Comparison of ENCODE assay signal across 22 cellular contexts in the genomic region with DNA sequence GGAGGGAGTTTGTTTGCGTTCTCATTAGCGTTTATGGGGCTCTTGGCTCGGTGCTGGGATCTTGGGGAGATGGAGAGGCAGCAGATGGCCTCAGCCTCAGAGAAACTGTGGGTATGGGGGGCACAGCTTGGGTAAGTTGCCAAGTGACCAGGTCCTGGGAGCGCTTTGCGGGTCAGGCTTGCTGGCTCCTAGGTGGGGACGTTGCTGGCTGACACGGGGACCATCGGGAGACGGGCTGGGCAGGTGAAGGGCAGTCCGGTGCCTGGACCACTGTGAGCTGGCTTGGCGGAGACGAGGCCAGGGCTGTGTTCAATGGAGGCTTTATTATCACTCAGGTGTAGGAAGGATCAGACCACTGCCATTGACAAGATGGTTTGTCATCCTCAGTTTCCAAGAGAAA. TPM values are rescaled to one million over a fixed set of nuclear protein-coding genes. Genes with fewer than 3 reads are reported as not detected.
DNase-seq lines count a peak whose midpoint lies in the region; ATAC-seq and TF ChIP-seq lines count a peak whose summit lies in the region.
"Had no signal": no experiment of that assay in that cellular context is flagged by ENCODE, and none has a peak within 500 bp of the region (broad histone marks: within the 10 kb centered on the region; RNA-seq: fewer than 3 reads in every experiment).

No MANE protein-coding gene starts in this region.

- H3K9me3 Mint-ChIP-seq in CD4-positive, alpha-beta T cell = no peaks in the 10 kb centered on the region
- H3K9me3 Mint-ChIP-seq in activated naive CD4-positive, alpha-beta T cell treated with anti-CD3 and anti-CD28 coated beads, Interleukin-2, amount 50 U/mL, for 72 hours = peaks cover 5 to 8% of the 10 kb centered on the region in 2 donors
- no peaks in the 10 kb centered on the region for H3K9me3 Mint-ChIP-seq in natural killer cell

- POLR2A ChIA-PET in CD4-positive, alpha-beta T cell (lab: Charles Lee) = interaction anchor here (0.8 to 1.5 kb wide), 2 partner anchors 26 to 51 kb away, joined by 3 to 5 read pairs; no protein-coding TSS in a partner anchor
- POLR2A ChIA-PET in GM10248 (lab: Yijun Ruan, JAX) (no interaction called here), RWPE1 (lab: Yijun Ruan, JAX; ENCODE audit: low non-redundant PET) (no interaction called here)

- H3K27ac ChIP-seq in CD4-positive, alpha-beta T cell (ENCODE audit: low read depth, low read length) = peak overlapping the region; percentile 52
- H3K27ac ChIP-seq in RWPE1 = no peak overlapping the region
- H3K27ac ChIP-seq: left ventricle myocardium inferior, stomach, uterus had no signal

- H3K27ac Mint-ChIP-seq in CD4-positive, alpha-beta T cell = peak overlapping the region; percentile 85
- H3K27ac Mint-ChIP-seq in activated naive CD4-positive, alpha-beta T cell treated with anti-CD3 and anti-CD28 coated beads, Interleukin-2, amount 50 U/mL, for 72 hours = peak overlapping the region; percentile 69 to 87
- H3K27ac Mint-ChIP-seq in natural killer cell = peak overlapping the region; percentile 84 to 86
- H3K27ac Mint-ChIP-seq: HFFc6 had no signal

- CTCF ChIA-PET in CD4-positive, alpha-beta T cell (lab: Charles Lee) = no interaction called here
- CTCF ChIA-PET in GM10248 (lab: Yijun Ruan, JAX) = no interaction called here
- CTCF ChIA-PET in RWPE1 (lab: Yijun Ruan, JAX) = no interaction called here

- ATAC-seq in CD4-positive, alpha-beta T cell (ENCODE audit: poor library complexity) = no peak
- no peak for ATAC-seq in activated naive CD4-positive, alpha-beta T cell treated with anti-CD3 and anti-CD28 coated beads, Interleukin-2, amount 50 U/mL, for 72 hours
- no peak for ATAC-seq in natural killer cell
- ATAC-seq in HG03175 (IDR thresholded peaks at IDR 0.05; ENCODE audit: unreplicated experiment) = no peak
- ATAC-seq: activated CD4-positive, CD25-positive, alpha-beta regulatory T cell treated with anti-CD3 and anti-CD28 coated beads, Interleukin-2, amount 50 U/mL, for 24 hours; GM12878; pancreas; sciatic nerve had no signal

- TF ChIP-seq CTCF in CD4-positive, alpha-beta T cell (IDR thresholded peaks at IDR 0.05) = no peak
- TF ChIP-seq CTCF in GM10248 (IDR thresholded peaks at IDR 0.05; ENCODE audit: control extremely low read depth, extremely low read depth, low read depth, missing control alignments) (no peak), natural killer cell (IDR thresholded peaks at IDR 0.05) (no peak), RWPE1 (conservative IDR thresholded peaks at IDR 0.05; ENCODE audit: low read depth) (no peak)

- no peaks in the 10 kb centered on the region for H3K27me3 Mint-ChIP-seq in CD4-positive, alpha-beta T cell
- no peaks in the 10 kb centered on the region for H3K27me3 Mint-ChIP-seq in natural killer cell (ENCODE audit: low read depth in 2 of 2)

- H3K4me1 Mint-ChIP-seq in CD4-positive, alpha-beta T cell (ENCODE audit: low read depth) = peaks cover 88% of the 10 kb centered on the region
- peaks cover 83 to 92% of the 10 kb centered on the region in 2 donors for H3K4me1 Mint-ChIP-seq in natural killer cell

- intact Hi-C loops in CD4-positive, alpha-beta T cell (cut with DNase I, micrococcal nuclease) = no loop called here
- intact Hi-C loops in natural killer cell (cut with micrococcal nuclease) = no loop called here

- no peaks in the 10 kb centered on the region for H3K9me3 ChIP-seq in CD4-positive, alpha-beta T cell (ENCODE audit: control insufficient read depth, low read length)
- H3K9me3 ChIP-seq: left ventricle myocardium inferior, pancreas, stomach, uterus had no signal

- no peak for DNase-seq in CD4-positive, alpha-beta T cell
- peak; percentile 12 for DNase-seq in GM10248 (ENCODE audit: extremely low spot score)
- DNase-seq in activated naive CD4-positive, alpha-beta T cell treated with anti-CD3 and anti-CD28 coated beads, Interleukin-2, amount 50 U/mL, for 72 hours (ENCODE audit: low spot score in 2 of 2) = no peak
- no peak for DNase-seq in natural killer cell
- no peak for DNase-seq in RWPE1 (ENCODE audit: low spot score)
- DNase-seq in NCI-H1105 (lab: John Stamatoyannopoulos, UW) = no peak
- DNase-seq: amygdala; effector CD4-positive, alpha-beta T cell; glutamatergic neuron; HFFc6; left ventricle myocardium inferior; MV-4-11; NCI-H69; pancreas; stomach; T1000; uterus had no signal

- H3K27me3 ChIP-seq in CD4-positive, alpha-beta T cell (ENCODE audit: control insufficient read depth, insufficient read depth, low read length) = no peaks in the 10 kb centered on the region
- H3K27me3 ChIP-seq: pancreas, stomach, uterus had no signal

- peak overlapping the region; percentile 59 for H3K4me3 Mint-ChIP-seq in CD4-positive, alpha-beta T cell
- H3K4me3 Mint-ChIP-seq in natural killer cell = peak overlapping the region; percentile 21
- H3K4me3 Mint-ChIP-seq: HFFc6 had no signal

- peaks cover 96% of the 10 kb centered on the region for H3K36me3 Mint-ChIP-seq in CD4-positive, alpha-beta T cell (ENCODE audit: low read depth)
- H3K36me3 Mint-ChIP-seq in activated naive CD4-positive, alpha-beta T cell treated with anti-CD3 and anti-CD28 coated beads, Interleukin-2, amount 50 U/mL, for 72 hours = peaks cover 19 to 77% of the 10 kb centered on the region in 2 donors
- H3K36me3 Mint-ChIP-seq in natural killer cell = no peaks in the 10 kb centered on the region

RNA-seq across cellular contexts. Expression of gene FGD3, which starts 30.0 kb away (rescaled TPM):
- 10 to 100 TPM; 91.0 to 95.7 TPM for total RNA-seq in CD4-positive, alpha-beta T cell
- total RNA-seq in activated naive CD4-positive, alpha-beta T cell treated with anti-CD3 and anti-CD28 coated beads, Interleukin-2, amount 50 U/mL, for 72 hours = 10 to 100 TPM; 49.7 to 61.0 TPM
- total RNA-seq in natural killer cell = 100 to 1,000 TPM; 133 to 204 (median 193) TPM
- total RNA-seq: G401, HFFc6 had no signal
